ENCODE assay signal across 24 cellular contexts in genomic region chr18:49111191-49111988, GRCh38.
DNase-seq lines count a peak whose midpoint lies in the region; TF ChIP-seq lines count a peak whose summit lies in the region.
"Had no signal": no experiment of that assay in that cellular context is flagged by ENCODE, and none has a peak within 500 bp of the region (broad histone marks: within the 10 kb centered on the region; RNA-seq: fewer than 3 reads in every experiment).

No MANE protein-coding gene starts in this region.

- no peak for TF ChIP-seq CTCF in sigmoid colon (IDR thresholded peaks at IDR 0.05)

- H3K4me3 ChIP-seq in sigmoid colon: no peak overlapping the region
- H3K4me3 ChIP-seq: gastrocnemius medialis, lower lobe of right lung, tibial artery had no signal

- DNase-seq in ELR (ENCODE audit: low read depth) (peak; percentile 5), HT-29 (ENCODE audit: low spot score) (peak; percentile 25), amniotic epithelial cell (ENCODE audit: low read depth) (peak; percentile 49), islet precursor cell (peak; percentile 68), sigmoid colon (no peak), kidney glomerular epithelial cell (lab: John Stamatoyannopoulos, UW) (no peak), LoVo (ENCODE audit: low spot score) (no peak), substantia nigra (lab: John Stamatoyannopoulos, UW) (no peak)
- DNase-seq: activated CD4-positive, alpha-beta T cell treated with anti-CD3 and anti-CD28 coated beads for 36 hours; DMS 273 treated with DMSO at 0.1 percent for 48 hours; gastrocnemius medialis; GF-D8; hypothalamus; lower lobe of right lung; NCI-H146; NCI-H2171 treated with DMSO at 0.1 percent for 48 hours; NCI-H774; Right ventricle myocardium superior; small intestine; stimulated activated CD4-positive, alpha-beta T cell treated with anti-CD3 and anti-CD28 coated beads, Interleukin-4, amount 100 ng/mL, for 1 hour; stimulated activated naive CD4-positive, alpha-beta T cell treated with Interleukin-2 at 50 U/mL for 16 hours; tibial artery had no signal

- H3K9me3 ChIP-seq in sigmoid colon: peaks cover 0 to 4% (median 0%) of the 10 kb centered on the region in 4 donors
- H3K9me3 ChIP-seq: gastrocnemius medialis, lower lobe of right lung, tibial artery had no signal

- H3K4me1 ChIP-seq in sigmoid colon: no peaks in the 10 kb centered on the region
- H3K4me1 ChIP-seq: gastrocnemius medialis, lower lobe of right lung, tibial artery had no signal

- TF ChIP-seq POLR2A in sigmoid colon (IDR thresholded peaks at IDR 0.05): no peak

- TF ChIP-seq EP300 in sigmoid colon (IDR thresholded peaks at IDR 0.05): no peak

- WGBS in sigmoid colon, 2 donors: 91 to 96% methylated on average over 5 of the region's 5 CpGs

- intact Hi-C loops in sigmoid colon (cut with DNase I): no loop called here

- H3K27ac ChIP-seq in sigmoid colon: no peak overlapping the region
- no peak overlapping the region for H3K27ac ChIP-seq in substantia nigra (ENCODE audit: low read depth, low read length, poor library complexity, severe bottlenecking)
- H3K27ac ChIP-seq: epithelial cell of prostate, gastrocnemius medialis, HL-60, lower lobe of right lung, tibial artery had no signal

- no peaks in the 10 kb centered on the region for H3K27me3 ChIP-seq in sigmoid colon
- H3K27me3 ChIP-seq: gastrocnemius medialis, tibial artery had no signal

- H3K36me3 ChIP-seq in sigmoid colon: no peaks in the 10 kb centered on the region
- H3K36me3 ChIP-seq: gastrocnemius medialis, lower lobe of right lung had no signal

Comparison
In these comparisons a context has a peak if more than half of its experiments do, and no peak if none do; other contexts are left out.
1. DNase-seq: peak in ELR (single experiment), HT-29 (single experiment), amniotic epithelial cell (single experiment) and islet precursor cell (single experiment); none in sigmoid colon (single experiment), kidney glomerular epithelial cell (single experiment), LoVo (single experiment) and substantia nigra (0 of 49).